Comparison of ENCODE assay signal across 9 cellular contexts in genomic region chr10:110502851-110503301, GRCh38. TPM values are rescaled to one million over a fixed set of nuclear protein-coding genes. Genes with fewer than 3 reads are reported as not detected.
A peak's percentile ranks its signal among the peaks of the same experiment; 100 is the strongest.
DNase-seq lines count a peak whose midpoint lies in the region; ATAC-seq, FAIRE-seq and TF ChIP-seq lines count a peak whose summit lies in the region.
"Had no signal": no experiment of that assay in that cellular context is flagged by ENCODE, and none has a peak within 500 bp of the region (broad histone marks: within the 10 kb centered on the region; RNA-seq: fewer than 3 reads in every experiment).

No MANE protein-coding gene starts in this region.

- FAIRE-seq in HTR-8/SVneo (lab: Jason Lieb, UNC): no peak

- no peaks in the 10 kb centered on the region for H3K9me3 Mint-ChIP-seq in CD4-positive, alpha-beta T cell
- H3K9me3 Mint-ChIP-seq in naive thymus-derived CD4-positive, alpha-beta T cell: no peaks in the 10 kb centered on the region

- intact Hi-C loops in CD4-positive, alpha-beta T cell (cut with DNase I, micrococcal nuclease): loop anchor here (5.0 kb wide), 2 partner anchors 34 to 44 kb away; no protein-coding TSS in a partner anchor
- intact Hi-C loops in naive thymus-derived CD4-positive, alpha-beta T cell (cut with micrococcal nuclease): loop anchor here (1.0 to 5.0 kb wide), 8 partner anchors 33 to 581 kb away; partner anchors contain the start of genes ADD3 (in 1 of the 2) and XPNPEP1 (in 1 of the 2)
- intact Hi-C loops in posterior vena cava (cut with DNase I): no loop called here

- no peak for TF ChIP-seq CTCF in CD4-positive, alpha-beta T cell (IDR thresholded peaks at IDR 0.05)

- ATAC-seq in CD4-positive, alpha-beta T cell (ENCODE audit: poor library complexity): no peak
- peak; percentile 43 for ATAC-seq in HG03280 (IDR thresholded peaks at IDR 0.05; ENCODE audit: unreplicated experiment)
- ATAC-seq in naive thymus-derived CD4-positive, alpha-beta T cell: peak; percentile 10
- ATAC-seq: left colon had no signal

- H3K27ac ChIP-seq in CD4-positive, alpha-beta T cell (ENCODE audit: low read depth, low read length): no peak overlapping the region
- H3K27ac ChIP-seq in effector memory CD4-positive, alpha-beta T cell (ENCODE audit: insufficient read depth, low read length, poor library complexity, severe bottlenecking): peak overlapping the region; percentile 76
- peak overlapping the region; percentile 53 for H3K27ac ChIP-seq in naive thymus-derived CD4-positive, alpha-beta T cell (ENCODE audit: low read depth, low read length)

- peaks cover 73% of the 10 kb centered on the region for H3K4me1 Mint-ChIP-seq in CD4-positive, alpha-beta T cell (ENCODE audit: low read depth)
- peaks cover 55 to 88% (median 60%) of the 10 kb centered on the region in 7 donors for H3K4me1 Mint-ChIP-seq in naive thymus-derived CD4-positive, alpha-beta T cell

- H3K4me1 ChIP-seq in effector memory CD4-positive, alpha-beta T cell (ENCODE audit: control insufficient read depth, insufficient read depth, low read length, poor library complexity, severe bottlenecking): peaks cover 50% of the 10 kb centered on the region
- peaks cover 42 to 70% of the 10 kb centered on the region in 2 donors for H3K4me1 ChIP-seq in naive thymus-derived CD4-positive, alpha-beta T cell (ENCODE audit: control insufficient read depth in 2 of 2, insufficient read depth in 2 of 2, low read length in 2 of 2)

- CTCF ChIA-PET in CD4-positive, alpha-beta T cell (lab: Charles Lee): interaction anchor here (1.8 to 2.6 kb wide), 2 partner anchors 148 to 197 kb away, joined by 7 to 8 read pairs; no protein-coding TSS in a partner anchor
- CTCF ChIA-PET in naive thymus-derived CD4-positive, alpha-beta T cell (lab: Charles Lee): interaction anchor here (0.6 to 1.0 kb wide), 3 partner anchors 31 to 196 kb away, joined by 3 to 4 read pairs (median 3); no protein-coding TSS in a partner anchor

- peaks cover 9% of the 10 kb centered on the region for H3K36me3 ChIP-seq in effector memory CD4-positive, alpha-beta T cell (ENCODE audit: control insufficient read depth, insufficient read depth, low read length)
- H3K36me3 ChIP-seq in naive thymus-derived CD4-positive, alpha-beta T cell (ENCODE audit: control insufficient read depth in 2 of 3, insufficient read depth in 3 of 3, low read length in 3 of 3): no peaks in the 10 kb centered on the region

- H3K9me3 ChIP-seq in CD4-positive, alpha-beta T cell (ENCODE audit: control insufficient read depth, low read length): no peaks in the 10 kb centered on the region
- H3K9me3 ChIP-seq in effector memory CD4-positive, alpha-beta T cell (ENCODE audit: control insufficient read depth, low read length): no peaks in the 10 kb centered on the region
- H3K9me3 ChIP-seq in naive thymus-derived CD4-positive, alpha-beta T cell (ENCODE audit: control insufficient read depth in 2 of 3, low read length in 3 of 3): no peaks in the 10 kb centered on the region

- peak overlapping the region; percentile 79 for H3K27ac Mint-ChIP-seq in CD4-positive, alpha-beta T cell
- H3K27ac Mint-ChIP-seq in naive thymus-derived CD4-positive, alpha-beta T cell: peak overlapping the region; percentile 53 to 94 (median 81)

- H3K4me3 ChIP-seq in effector memory CD4-positive, alpha-beta T cell (ENCODE audit: insufficient read depth, low read depth, low read length, poor library complexity, severe bottlenecking): peak overlapping the region; percentile 1
- H3K4me3 ChIP-seq in naive thymus-derived CD4-positive, alpha-beta T cell (ENCODE audit: low read length): peak overlapping the region; percentile 17

- peak overlapping the region; percentile 72 for H3K4me3 Mint-ChIP-seq in CD4-positive, alpha-beta T cell
- peak overlapping the region; percentile 15 to 97 (median 70) for H3K4me3 Mint-ChIP-seq in naive thymus-derived CD4-positive, alpha-beta T cell

- no peak for DNase-seq in CD4-positive, alpha-beta T cell
- DNase-seq in SIG-M5 treated with dmso at 0.1 percent for 504 hours (lab: John Stamatoyannopoulos, UW; ENCODE audit: unreplicated experiment) (peak; percentile 87), HTR-8/SVneo (ENCODE audit: insufficient read length, low spot score) (no peak), posterior vena cava (ENCODE audit: low spot score) (no peak)
- DNase-seq in effector memory CD4-positive, alpha-beta T cell: no peak
- peak in 1 of 9 donors; percentile 18 for DNase-seq in naive thymus-derived CD4-positive, alpha-beta T cell

- peak; percentile 30 for TF ChIP-seq POLR2A in GM19193 (IDR thresholded peaks at IDR 0.05; ENCODE audit: extremely low read depth, insufficient read depth, insufficient read length)

- POLR2A ChIA-PET in CD4-positive, alpha-beta T cell (lab: Charles Lee): interaction anchor here (0.7 to 2.4 kb wide), 7 partner anchors 44 to 439 kb away, joined by 3 to 15 read pairs (median 4); no protein-coding TSS in a partner anchor
- POLR2A ChIA-PET in naive thymus-derived CD4-positive, alpha-beta T cell (lab: Charles Lee): interaction anchor here (0.6 to 2.2 kb wide), 2 partner anchors 65 to 198 kb away, joined by 3 to 8 read pairs; partner anchors contain the start of genes SMC3 and SMNDC1

- no peaks in the 10 kb centered on the region for H3K27me3 ChIP-seq in CD4-positive, alpha-beta T cell (ENCODE audit: control insufficient read depth, insufficient read depth, low read length)
- no peaks in the 10 kb centered on the region for H3K27me3 ChIP-seq in effector memory CD4-positive, alpha-beta T cell (replicated peaks; ENCODE audit: control insufficient read depth, insufficient read depth, low read length, poor library complexity, severe bottlenecking)
- H3K27me3 ChIP-seq in naive thymus-derived CD4-positive, alpha-beta T cell (ENCODE audit: control insufficient read depth in 2 of 2, insufficient read depth in 2 of 2, low read length in 2 of 2): no peaks in the 10 kb centered on the region

- no peaks in the 10 kb centered on the region for H3K27me3 Mint-ChIP-seq in CD4-positive, alpha-beta T cell
- H3K27me3 Mint-ChIP-seq in naive thymus-derived CD4-positive, alpha-beta T cell: peaks cover 0 to 3% (median 0%) of the 10 kb centered on the region in 5 donors

- H3K36me3 Mint-ChIP-seq in CD4-positive, alpha-beta T cell (ENCODE audit: low read depth): peaks cover 17% of the 10 kb centered on the region
- peaks cover 0 to 52% (median 3%) of the 10 kb centered on the region in 5 donors for H3K36me3 Mint-ChIP-seq in naive thymus-derived CD4-positive, alpha-beta T cell

RNA-seq across cellular contexts. Expression of gene DUSP5, which starts 5.2 kb away (rescaled TPM):
- 10 to 100 TPM; 64.3 to 66.2 TPM for total RNA-seq in CD4-positive, alpha-beta T cell
- 10 to 100 TPM in 3 of 5 experiments, under 1 TPM in 2; 0.38 to 57.2 (median 35.7) TPM for total RNA-seq in naive thymus-derived CD4-positive, alpha-beta T cell
- under 1 TPM; 0.17 to 0.23 TPM for polyA plus RNA-seq in naive thymus-derived CD4-positive, alpha-beta T cell
- total RNA-seq in posterior vena cava: 10 to 100 TPM in 1 of 2 donors, 1 to 10 TPM in 1; 8.5 to 23.2 TPM

Comparison
In these comparisons a context has a peak if more than half of its experiments do, and no peak if none do; other contexts are left out.
1. intact Hi-C loops: an anchor here in CD4-positive, alpha-beta T cell (5.0 kb wide) and naive thymus-derived CD4-positive, alpha-beta T cell (1.0 to 5.0 kb wide); none called in posterior vena cava.